ENCODE assay signal across 19 cellular contexts in the genomic region with DNA sequence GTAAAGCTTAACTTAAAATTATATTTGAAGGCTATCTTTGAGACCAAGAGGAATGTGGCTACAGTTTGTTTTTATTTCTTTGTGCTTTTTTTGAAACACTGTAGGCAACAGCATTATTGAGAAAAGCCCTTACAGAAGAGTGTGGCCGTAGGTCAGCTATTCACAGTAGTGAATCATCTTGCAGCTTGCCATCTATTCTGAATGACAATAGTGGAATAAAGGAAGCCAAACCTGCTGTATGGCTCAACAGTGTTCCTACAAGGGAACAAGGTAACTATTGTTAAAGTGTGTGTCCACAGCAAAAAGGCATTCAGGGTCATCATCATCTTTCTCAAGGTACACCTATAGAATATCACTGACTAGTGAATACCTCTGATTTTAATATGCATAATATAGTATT.
"Had no signal": no experiment of that assay in that cellular context is flagged by ENCODE, and none has a peak within 500 bp of the region (broad histone marks: within the 10 kb centered on the region; RNA-seq: fewer than 3 reads in every experiment).

No MANE protein-coding gene starts in this region.

- H3K36me3 ChIP-seq: brain microvascular endothelial cell, WERI-Rb-1 had no signal

- H2AFZ ChIP-seq: hepatocyte had no signal

- H3K4me1 Mint-ChIP-seq: activated CD4-positive, alpha-beta memory T cell treated with anti-CD3 and anti-CD28 coated beads, Interleukin-2, amount 10 ng/mL, durations not matched to agents 7 days and 5 days; activated CD4-positive, alpha-beta T cell treated with anti-CD3 and anti-CD28 coated beads for 36 hours; immature natural killer cell; stimulated activated memory B cell treated with anti-CD40 and anti-IgM and Interleukin-4, amounts not matched to agents 10 μg/mL and 1 μg/mL and 100 μg/mL, for 72 hours; T-helper 17 cell had no signal

- ATAC-seq: activated CD4-positive, alpha-beta T cell treated with anti-CD3 and anti-CD28 coated beads for 36 hours; activated naive CD4-positive, alpha-beta T cell treated with anti-CD3 and anti-CD28 coated beads, Interleukin-2, amount 50 U/mL, for 72 hours; activated T-cell treated with anti-CD3 and anti-CD28 coated beads, Interleukin-2, amount 50 U/mL, for 4 hours; natural killer cell treated with Interleukin-12 subunit alpha and Interleukin-12 subunit beta and Interleukin-15 and Interleukin-18, amount 100 ng/mL, for 72 hours; stimulated activated memory B cell treated with anti-CD40 and anti-IgM and Interleukin-4, amounts not matched to agents 10 μg/mL and 1 μg/mL and 100 μg/mL, for 72 hours; T-helper 17 cell had no signal

- H3K4me2 ChIP-seq: hepatocyte had no signal

- H3K9me3 Mint-ChIP-seq: activated CD4-positive, alpha-beta memory T cell treated with anti-CD3 and anti-CD28 coated beads, Interleukin-2, amount 10 ng/mL, durations not matched to agents 7 days and 5 days; activated naive CD4-positive, alpha-beta T cell treated with anti-CD3 and anti-CD28 coated beads, Interleukin-2, amount 50 U/mL, for 72 hours; activated T-cell treated with anti-CD3 and anti-CD28 coated beads, Interleukin-2, amount 50 U/mL, for 4 hours; endodermal cell; immature natural killer cell; natural killer cell treated with Interleukin-12 subunit alpha and Interleukin-12 subunit beta and Interleukin-15 and Interleukin-18, amount 100 ng/mL, for 72 hours; stimulated activated memory B cell treated with anti-CD40 and anti-IgM and Interleukin-4, amounts not matched to agents 10 μg/mL and 1 μg/mL and 100 μg/mL, for 72 hours had no signal

- H3K27ac Mint-ChIP-seq: activated CD4-positive, alpha-beta memory T cell treated with anti-CD3 and anti-CD28 coated beads, Interleukin-2, amount 10 ng/mL, durations not matched to agents 7 days and 5 days; activated CD4-positive, alpha-beta T cell treated with anti-CD3 and anti-CD28 coated beads for 36 hours; activated naive CD4-positive, alpha-beta T cell treated with anti-CD3 and anti-CD28 coated beads, Interleukin-2, amount 50 U/mL, for 72 hours; immature natural killer cell; natural killer cell treated with Interleukin-12 subunit alpha and Interleukin-12 subunit beta and Interleukin-15 and Interleukin-18, amount 100 ng/mL, for 72 hours; stimulated activated memory B cell treated with anti-CD40 and anti-IgM and Interleukin-4, amounts not matched to agents 10 μg/mL and 1 μg/mL and 100 μg/mL, for 72 hours; T-helper 17 cell had no signal

- DNase-seq: activated CD4-positive, alpha-beta memory T cell treated with anti-CD3 and anti-CD28 coated beads, Interleukin-2, amount 10 ng/mL, durations not matched to agents 7 days and 5 days; activated CD4-positive, alpha-beta T cell treated with anti-CD3 and anti-CD28 coated beads for 36 hours; activated effector memory CD4-positive, alpha-beta T cell treated with Interleukin-2 at 50 U/mL for 16 hours; activated T-cell treated with anti-CD3 and anti-CD28 coated beads, Interleukin-2, amount 50 U/mL, for 4 hours; brain microvascular endothelial cell; dermis blood vessel endothelial cell; endodermal cell; immature natural killer cell; nucleus accumbens; posterior cingulate gyrus; retina; stimulated activated CD4-positive, alpha-beta T cell treated with anti-CD3 and anti-CD28 coated beads, Interleukin-2, amount 100 ng/mL, for 48 hours; T-helper 17 cell; WERI-Rb-1 had no signal

- H3K27me3 Mint-ChIP-seq: activated CD4-positive, alpha-beta memory T cell treated with anti-CD3 and anti-CD28 coated beads, Interleukin-2, amount 10 ng/mL, durations not matched to agents 7 days and 5 days; activated CD4-positive, alpha-beta T cell treated with anti-CD3 and anti-CD28 coated beads for 36 hours; natural killer cell treated with Interleukin-12 subunit alpha and Interleukin-12 subunit beta and Interleukin-15 and Interleukin-18, amount 100 ng/mL, for 72 hours; stimulated activated memory B cell treated with anti-CD40 and anti-IgM and Interleukin-4, amounts not matched to agents 10 μg/mL and 1 μg/mL and 100 μg/mL, for 72 hours; T-helper 17 cell had no signal

- H3K27me3 ChIP-seq: brain microvascular endothelial cell, esophagus muscularis mucosa, hepatocyte had no signal

- H3K4me1 ChIP-seq: esophagus muscularis mucosa had no signal

- H3K4me3 Mint-ChIP-seq: activated CD4-positive, alpha-beta memory T cell treated with anti-CD3 and anti-CD28 coated beads, Interleukin-2, amount 10 ng/mL, durations not matched to agents 7 days and 5 days; activated CD4-positive, alpha-beta T cell treated with anti-CD3 and anti-CD28 coated beads for 36 hours; activated T-cell treated with anti-CD3 and anti-CD28 coated beads, Interleukin-2, amount 50 U/mL, for 4 hours; endodermal cell; immature natural killer cell; natural killer cell treated with Interleukin-12 subunit alpha and Interleukin-12 subunit beta and Interleukin-15 and Interleukin-18, amount 100 ng/mL, for 72 hours; stimulated activated memory B cell treated with anti-CD40 and anti-IgM and Interleukin-4, amounts not matched to agents 10 μg/mL and 1 μg/mL and 100 μg/mL, for 72 hours; T-helper 17 cell had no signal

- H3K27ac ChIP-seq: brain microvascular endothelial cell, esophagus muscularis mucosa, hepatocyte, WERI-Rb-1 had no signal

- H3K4me3 ChIP-seq: esophagus muscularis mucosa, hepatocyte had no signal

- H3K36me3 Mint-ChIP-seq: activated naive CD4-positive, alpha-beta T cell treated with anti-CD3 and anti-CD28 coated beads, Interleukin-2, amount 50 U/mL, for 72 hours; natural killer cell treated with Interleukin-12 subunit alpha and Interleukin-12 subunit beta and Interleukin-15 and Interleukin-18, amount 100 ng/mL, for 72 hours had no signal

- H3K9me3 ChIP-seq: esophagus muscularis mucosa had no signal

- H3K79me2 ChIP-seq: hepatocyte had no signal
